Comparison of ENCODE assay signal across 9 cellular contexts in the genomic region with DNA sequence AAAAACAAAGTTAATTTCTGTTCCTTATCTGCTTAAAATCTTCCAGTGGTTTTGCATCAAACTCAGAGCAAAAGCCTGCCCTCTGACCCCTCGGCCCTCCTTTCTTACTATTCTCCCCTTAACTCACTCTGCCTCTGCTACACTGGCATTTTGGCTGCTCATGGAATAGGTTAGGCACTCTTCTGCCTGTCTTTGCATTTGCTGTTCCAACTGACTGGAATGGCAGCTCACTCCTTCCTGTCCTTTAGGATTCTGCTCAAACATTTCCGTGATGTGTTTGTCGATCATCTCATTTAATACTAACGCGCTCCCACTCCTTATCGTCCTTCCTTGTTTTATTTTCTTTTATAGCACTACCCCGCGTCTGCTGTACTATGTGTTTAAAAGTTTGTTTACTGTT. TPM values are rescaled to one million over a fixed set of nuclear protein-coding genes. Genes with fewer than 3 reads are reported as not detected.
DNase-seq lines count a peak whose midpoint lies in the region; ATAC-seq and TF ChIP-seq lines count a peak whose summit lies in the region.
"Had no signal": no experiment of that assay in that cellular context is flagged by ENCODE, and none has a peak within 500 bp of the region (broad histone marks: within the 10 kb centered on the region; RNA-seq: fewer than 3 reads in every experiment).

No MANE protein-coding gene starts in this region.

- ATAC-seq in HCT116 (no peak), lung (ENCODE audit: insufficient read depth, low FRiP score) (no peak)

- no peaks in the 10 kb centered on the region for H3K9me3 Mint-ChIP-seq in Calu3 (ENCODE audit: low read depth, unreplicated experiment)

- H3K27me3 Mint-ChIP-seq in Calu3 (ENCODE audit: unreplicated experiment) = no peaks in the 10 kb centered on the region

- TF ChIP-seq POLR2A in HCT116 (IDR thresholded peaks at IDR 0.05; ENCODE audit: borderline replicate concordance, extremely low read depth, insufficient read depth, insufficient read length) = no peak

- in situ Hi-C loops in brain microvascular endothelial cell (cut with HindIII; ENCODE audit: low pct_ligation_motif_present, low sequenced_read_pairs) = no loop called here

- BruUV-seq in HCT116 (replicated peaks; lab: Mats Ljungman, UMichigan) (no TSS peak), Calu3 (replicated peaks; lab: Mats Ljungman, UMichigan) (no TSS peak)

- H3K9ac ChIP-seq in HCT116 (ENCODE audit: low read length) = peak overlapping the region; percentile 95

- H3K9me2 ChIP-seq in HCT116 (ENCODE audit: insufficient read depth) = no peaks in the 10 kb centered on the region

- H3K27ac ChIP-seq in ACC112 (ENCODE audit: low read depth, low read length) (peak overlapping the region; percentile 79), HCT116 (ENCODE audit: low read depth, low read length) (peak overlapping the region; percentile 57), brain microvascular endothelial cell (peak overlapping the region; percentile 97), lung (ENCODE audit: low read depth in 1 of 2, low read length in 1 of 2) (peak overlapping the region; percentile 94 to 96)

- intact Hi-C loops in HCT116 (cut with micrococcal nuclease) (no loop called here), Calu3 (cut with micrococcal nuclease; ENCODE audit: unreplicated experiment) (loop anchor here (5.0 kb wide), 1 partner anchor 83 kb away; no protein-coding TSS in a partner anchor)

- WGBS in lung, 2 donors = 1 to 3% methylated on average over 8 of the region's 8 CpGs

- H3K27me3 ChIP-seq in ACC112 (ENCODE audit: insufficient read depth, low read length) = no peaks in the 10 kb centered on the region
- H3K27me3 ChIP-seq in HCT116 (ENCODE audit: insufficient read depth, low read length) = no peaks in the 10 kb centered on the region
- H3K27me3 ChIP-seq in brain microvascular endothelial cell (replicated peaks) = no peaks in the 10 kb centered on the region
- no peaks in the 10 kb centered on the region for H3K27me3 ChIP-seq in lung (ENCODE audit: control insufficient read depth, insufficient read depth)

- TF ChIP-seq RAD21 in HCT116 (IDR thresholded peaks at IDR 0.05; ENCODE audit: low read depth) = no peak

- peaks cover 15% of the 10 kb centered on the region for H3K4me1 Mint-ChIP-seq in Calu3 (ENCODE audit: low read depth, unreplicated experiment)

- H3K27ac Mint-ChIP-seq in Calu3 (ENCODE audit: unreplicated experiment) = no peak overlapping the region

- POLR2A ChIA-PET in HCT116 (lab: Charles Lee) = no interaction called here

- H2AFZ ChIP-seq in ACC112 (ENCODE audit: low read length, unreplicated experiment) (peak overlapping the region; percentile 94), HCT116 (ENCODE audit: low read depth, low read length, poor library complexity, severe bottlenecking) (no peak overlapping the region)

- H3K36me3 ChIP-seq in ACC112 (ENCODE audit: insufficient read depth, low read length) (peaks cover 16% of the 10 kb centered on the region; the same call in 1 of the 2 replicates), HCT116 (ENCODE audit: control insufficient read depth in 1 of 2, insufficient read depth in 2 of 2, low read length in 2 of 2) (peaks cover 19 to 25% of the 10 kb centered on the region in 2 experiments; a peak in 3 of 4 replicates), brain microvascular endothelial cell (replicated peaks) (peaks cover 2% of the 10 kb centered on the region), lung (ENCODE audit: control insufficient read depth in 2 of 2, insufficient read depth in 2 of 2, low read length in 2 of 2) (peaks cover 11 to 18% of the 10 kb centered on the region in 2 donors)

- DNase-seq in HCT116 (ENCODE audit: low read depth, low spot score) (no peak), brain microvascular endothelial cell (no peak), lung (ENCODE audit: low spot score) (no peak), islet precursor cell (no peak), mesenteric fat pad (ENCODE audit: low spot score) (no peak), middle frontal gyrus (ENCODE audit: extremely low spot score, low spot score) (no peak), Calu3 (no peak)
- DNase-seq: stimulated activated CD4-positive, alpha-beta T cell treated with anti-CD3 and anti-CD28 coated beads, Interleukin-2, amount 100 ng/mL, for 48 hours had no signal

- peaks cover 10% of the 10 kb centered on the region; the same call in 1 of the 2 replicates for H4K20me1 ChIP-seq in HCT116 (ENCODE audit: insufficient read depth)

- no peaks in the 10 kb centered on the region for H3K9me3 ChIP-seq in HCT116 (ENCODE audit: control insufficient read depth in 1 of 2, insufficient read depth in 1 of 2, low read depth in 1 of 2, low read length in 2 of 2)
- H3K9me3 ChIP-seq in lung (ENCODE audit: control insufficient read depth in 2 of 2, insufficient read depth in 1 of 2, low read length in 1 of 2) = no peaks in the 10 kb centered on the region

- peaks cover 23% of the 10 kb centered on the region for H3K4me1 ChIP-seq in ACC112 (ENCODE audit: control insufficient read depth, insufficient read depth, low read length, unreplicated experiment)
- peaks cover 14 to 23% of the 10 kb centered on the region in 2 experiments for H3K4me1 ChIP-seq in HCT116 (ENCODE audit: control insufficient read depth in 1 of 2, insufficient read depth in 2 of 2, low read length in 2 of 2)
- H3K4me1 ChIP-seq in lung (ENCODE audit: control insufficient read depth in 2 of 2, insufficient read depth in 2 of 2, low read length in 2 of 2) = peaks cover 11 to 23% of the 10 kb centered on the region in 2 donors

- H3K4me2 ChIP-seq in HCT116 (ENCODE audit: low read length) = peak overlapping the region; percentile 92

- RAD21 ChIA-PET in HCT116 (lab: Charles Lee; ENCODE audit: low non-redundant PET in 1 of 2, low total read pairs in 2 of 2, uncharacterized antibody in 2 of 2, unreplicated experiment in 2 of 2) = no interaction called here

- TF ChIP-seq CTCF in HCT116 (IDR thresholded peaks at IDR 0.05 in 2 of 3, conservative IDR thresholded peaks at IDR 0.05 in 1 of 3; ENCODE audit: borderline replicate concordance in 1 of 3, insufficient read depth in 1 of 3, low read depth in 2 of 3, low read length in 2 of 3) = no peak
- no peak for TF ChIP-seq CTCF in brain microvascular endothelial cell (IDR thresholded peaks at IDR 0.05; ENCODE audit: low read depth, low read length, missing control alignments)
- no peak for TF ChIP-seq CTCF in lung (IDR thresholded peaks at IDR 0.05; ENCODE audit: control extremely low read depth, extremely low read depth)
- TF ChIP-seq CTCF in Calu3 (IDR thresholded peaks at IDR 0.05; ENCODE audit: unreplicated experiment) = no peak

- peak overlapping the region; percentile 99 for H3K4me3 ChIP-seq in ACC112 (ENCODE audit: low read depth, low read length)
- H3K4me3 ChIP-seq in HCT116 (replicated peaks in 1 of 2; ENCODE audit: low read depth in 1 of 2, low read length in 2 of 2) = peak overlapping the region; percentile 93 to 95
- H3K4me3 ChIP-seq in brain microvascular endothelial cell (ENCODE audit: low read depth, low read length) = peak overlapping the region; percentile 95
- H3K4me3 ChIP-seq in lung = peak overlapping the region; percentile 84

- no peak overlapping the region for H3K4me3 Mint-ChIP-seq in Calu3 (ENCODE audit: low read depth, unreplicated experiment)

- CTCF ChIA-PET in HCT116 (lab: Charles Lee) = no interaction called here
- CTCF ChIA-PET in Calu3 (lab: Charles Lee) = no interaction called here

- H3K79me2 ChIP-seq in ACC112 (ENCODE audit: control insufficient read depth, insufficient read depth, low read length, unreplicated experiment) (peaks cover 88% of the 10 kb centered on the region), HCT116 (ENCODE audit: insufficient read depth, low read length) (peaks cover 95% of the 10 kb centered on the region)

- no peaks in the 10 kb centered on the region for H3K36me3 Mint-ChIP-seq in Calu3 (ENCODE audit: insufficient read depth, unreplicated experiment)

TF ChIP-seq in HCT116, 20 proteins besides CTCF, POLR2A, EP300 and RAD21:
- TF ChIP-seq EGR1 (IDR thresholded peaks at IDR 0.05; ENCODE audit: low read depth) (no peak), ZFX (IDR thresholded peaks at IDR 0.05) (no peak), EZH2 (IDR thresholded peaks at IDR 0.05) (no peak), CEBPB (IDR thresholded peaks at IDR 0.05; ENCODE audit: low read depth) (no peak), CBX3 (IDR thresholded peaks at IDR 0.05; ENCODE audit: low read depth) (no peak)

RNA-seq across cellular contexts. Expression of gene CEBPZ, which starts 0.8 kb away (rescaled TPM):
- total RNA-seq in HCT116 (2021; ENCODE audit: unreplicated experiment) (47.8 TPM), lung (10 to 100 TPM; 36.7 to 51.3 TPM), mesenteric fat pad (45.6 TPM), Calu3 (2022) (60.7 and 64.9 TPM in 2 replicates)
- 14.1 and 18.3 TPM in 2 replicates for polyA plus RNA-seq in HCT116 (2012)
- 10 to 100 TPM; 38.6 to 66.7 TPM for polyA plus RNA-seq in lung

RNA-seq across cellular contexts. Expression of gene NDUFAF7, which starts 0.9 kb away (rescaled TPM):
- total RNA-seq in HCT116 (2021; ENCODE audit: unreplicated experiment) = 21.6 TPM
- polyA plus RNA-seq in HCT116 (2012) = 8.5 and 12.1 TPM in 2 replicates
- 10 to 100 TPM; 13.1 to 25.3 TPM for total RNA-seq in lung
- polyA plus RNA-seq in lung = 10 to 100 TPM in 1 of 2 donors, 1 to 10 TPM in 1; 9.2 to 16.4 TPM
- 14.6 TPM for total RNA-seq in mesenteric fat pad
- 20.4 and 22.3 TPM in 2 replicates for total RNA-seq in Calu3 (2022)

RNA-seq across cellular contexts. Expression of gene CEBPZOS, which starts 34.3 kb away (rescaled TPM):
- total RNA-seq in HCT116 (2021; ENCODE audit: unreplicated experiment) (46.8 TPM), lung (10 to 100 TPM; 28.9 to 30.3 TPM), mesenteric fat pad (40.2 TPM), Calu3 (2022) (37.6 and 40.7 TPM in 2 replicates)
- 21.6 and 37.0 TPM in 2 replicates for polyA plus RNA-seq in HCT116 (2012)
- polyA plus RNA-seq in lung = 10 to 100 TPM; 19.5 to 59.4 TPM

RNA-seq across cellular contexts. Expression of gene SULT6B1, which starts 42.1 kb away (rescaled TPM):
- total RNA-seq in HCT116 (2021; ENCODE audit: unreplicated experiment) (not detected), lung (not detected), mesenteric fat pad (not detected), Calu3 (2022) (not detected in 2 replicates)
- polyA plus RNA-seq in HCT116 (2012) = not detected in 2 replicates
- polyA plus RNA-seq in lung = not detected
